12 cellular contexts compared by ENCODE assay signal in the genomic region with DNA sequence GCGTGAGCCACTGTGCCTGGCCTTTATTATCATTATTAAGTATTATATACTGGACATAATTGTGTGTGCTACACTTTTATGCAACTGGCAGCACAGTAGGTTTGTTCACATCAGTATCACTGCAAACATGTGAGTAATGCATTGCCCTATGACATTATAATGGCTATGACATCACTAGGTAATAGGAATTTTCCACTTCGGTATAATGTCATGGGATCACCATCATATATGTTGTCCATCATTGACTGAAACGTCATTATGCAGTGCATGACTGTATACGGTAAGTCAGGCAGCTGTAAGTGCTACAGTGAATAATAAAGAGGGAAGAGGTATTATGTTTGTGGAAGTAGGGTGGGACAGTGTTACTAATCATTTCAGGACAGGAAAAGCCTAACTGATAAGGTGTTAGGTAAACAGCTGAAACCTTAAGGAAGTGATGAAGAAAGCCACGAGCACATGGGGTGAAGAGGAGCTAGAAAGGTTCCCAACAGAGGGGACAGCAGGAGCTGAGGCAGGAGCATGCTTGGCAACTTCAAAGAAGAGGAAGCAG.
DNase-seq lines count a peak whose midpoint lies in the region; ATAC-seq and TF ChIP-seq lines count a peak whose summit lies in the region.
"Had no signal": no experiment of that assay in that cellular context is flagged by ENCODE, and none has a peak within 500 bp of the region (broad histone marks: within the 10 kb centered on the region; RNA-seq: fewer than 3 reads in every experiment).

No MANE protein-coding gene starts in this region.

- TF ChIP-seq CTCF in mammary epithelial cell (conservative IDR thresholded peaks at IDR 0.05 in 1 of 2, IDR thresholded peaks at IDR 0.05 in 1 of 2; ENCODE audit: extremely low read depth in 1 of 2, insufficient read depth in 1 of 2, low read depth in 1 of 2, low read length in 2 of 2) = no peak
- TF ChIP-seq CTCF in breast epithelium (IDR thresholded peaks at IDR 0.05) = no peak
- TF ChIP-seq CTCF in IMR-90 (conservative IDR thresholded peaks at IDR 0.05; ENCODE audit: low read depth, low read length) = no peak

- H4K8ac ChIP-seq in IMR-90 (ENCODE audit: low read depth in 2 of 2, low read length in 2 of 2) = no peak overlapping the region

- no peak overlapping the region for H2AK5ac ChIP-seq in IMR-90 (ENCODE audit: low read depth, low read length)

- in situ Hi-C loops in mammary epithelial cell (cut with MboI; ENCODE audit: low sequenced_read_pairs in 2 of 2) = no loop called here
- in situ Hi-C loops in IMR-90 (cut with MboI; ENCODE audit: low sequenced_read_pairs) = no loop called here

- no peak overlapping the region for H2AK9ac ChIP-seq in IMR-90 (replicated peaks; ENCODE audit: low read depth, low read length, poor library complexity)

- H3K9me3 ChIP-seq in mammary epithelial cell (replicated peaks; ENCODE audit: insufficient read depth, low read length) (no peaks in the 10 kb centered on the region), breast epithelium (no peaks in the 10 kb centered on the region), IMR-90 (ENCODE audit: control insufficient read depth, insufficient read depth, low read length) (no peaks in the 10 kb centered on the region)

- H3K36me3 ChIP-seq in mammary epithelial cell (ENCODE audit: insufficient read depth, low read length) (no peaks in the 10 kb centered on the region), breast epithelium (no peaks in the 10 kb centered on the region), IMR-90 (ENCODE audit: control insufficient read depth, insufficient read depth, low read length) (no peaks in the 10 kb centered on the region)

- BruUV-seq in mammary epithelial cell (replicated peaks; lab: Mats Ljungman, UMichigan) (no TSS peak), IMR-90 (replicated peaks; lab: Mats Ljungman, UMichigan) (no TSS peak)

- no peak for ATAC-seq in IMR-90 (ENCODE audit: low read depth)
- peak; percentile 57 for ATAC-seq in left colon
- no peak for ATAC-seq in HG03280 (IDR thresholded peaks at IDR 0.05; ENCODE audit: unreplicated experiment)
- ATAC-seq: CD8-positive, alpha-beta T cell had no signal

- H3K14ac ChIP-seq in IMR-90 (replicated peaks; ENCODE audit: low read depth, low read length) = no peak overlapping the region

- 83% methylated on average over 5 of the region's 5 CpGs for whole genome bisulfite sequencing in mammary epithelial cell (ENCODE audit: low coverage, missing lambda C conversion rate)
- WGBS in IMR-90 (ENCODE audit: extremely low coverage in 2 of 2, insufficient read length in 1 of 2), 2 experiments = no CpG with 5 or more reads among the region's 5 CpGs

- H3K4me2 ChIP-seq in mammary epithelial cell (ENCODE audit: insufficient read depth, low read depth, low read length) (no peak overlapping the region), IMR-90 (ENCODE audit: low read depth, low read length) (no peak overlapping the region)

- CTCF ChIA-PET in mammary epithelial cell (lab: Charles Lee; ENCODE audit: low non-redundant PET) = no interaction called here
- CTCF ChIA-PET in IMR-90 (lab: Yijun Ruan, JAX) = interaction anchor here (1.2 kb wide), 1 partner anchor 15 kb away, joined by 3 read pairs; no protein-coding TSS in a partner anchor

- no peak overlapping the region for H2BK15ac ChIP-seq in IMR-90 (ENCODE audit: low read depth, low read length)

- no peak overlapping the region for H3K4me3 ChIP-seq in mammary epithelial cell (replicated peaks in 1 of 3; ENCODE audit: insufficient read depth in 1 of 3, low read depth in 2 of 3, low read length in 3 of 3)
- no peak overlapping the region for H3K4me3 ChIP-seq in breast epithelium
- H3K4me3 ChIP-seq in IMR-90 (ENCODE audit: insufficient read depth, low read depth, low read length) = no peak overlapping the region

- H3K79me1 ChIP-seq in IMR-90 (ENCODE audit: low read depth in 1 of 2, low read length in 2 of 2) = no peaks in the 10 kb centered on the region; a peak in 1 of 4 replicates

- H4K91ac ChIP-seq in IMR-90 (ENCODE audit: insufficient read depth, low read depth, low read length) = no peak overlapping the region

- H2BK20ac ChIP-seq in IMR-90 (ENCODE audit: low read depth, low read length) = no peak overlapping the region

- POLR2A ChIA-PET in IMR-90 (lab: Charles Lee; ENCODE audit: unreplicated experiment) = no interaction called here

- H2BK120ac ChIP-seq in IMR-90 (ENCODE audit: low read depth, low read length) = no peak overlapping the region

- H3K9ac ChIP-seq in mammary epithelial cell (ENCODE audit: insufficient read depth, low read length) = no peak overlapping the region
- H3K9ac ChIP-seq in IMR-90 (ENCODE audit: low read depth, low read length) = no peak overlapping the region

- TF ChIP-seq RAD21 in IMR-90 (IDR thresholded peaks at IDR 0.05; ENCODE audit: low read length) = no peak

- H2BK5ac ChIP-seq in IMR-90 (ENCODE audit: low read depth, low read length, poor library complexity, severe bottlenecking) = no peak overlapping the region

- dilution Hi-C loops in mammary epithelial cell (cut with HindIII; ENCODE audit: low sequenced_read_pairs) = no loop called here
- dilution Hi-C loops in IMR-90 (cut with HindIII; ENCODE audit: low sequenced_read_pairs, unreplicated experiment) = no loop called here

- TF ChIP-seq POLR2A in breast epithelium (IDR thresholded peaks at IDR 0.05) = no peak
- TF ChIP-seq POLR2A in IMR-90 (IDR thresholded peaks at IDR 0.05; ENCODE audit: low read depth, low read length) = no peak

- no peak overlapping the region for H3K18ac ChIP-seq in IMR-90 (ENCODE audit: low read depth, low read length)

- H3K4ac ChIP-seq in IMR-90 (ENCODE audit: low read depth, low read length) = no peak overlapping the region

- H3K9me1 ChIP-seq in IMR-90 (ENCODE audit: insufficient read depth, low read length) = no peaks in the 10 kb centered on the region; the same call in 1 of the 2 replicates

- intact Hi-C loops in mammary epithelial cell (cut with micrococcal nuclease) = no loop called here
- intact Hi-C loops in breast epithelium (cut with DNase I; ENCODE audit: low total_unique reads) = no loop called here
- intact Hi-C loops in IMR-90 (cut with micrococcal nuclease) = no loop called here
- intact Hi-C loops in left colon (cut with DNase I, micrococcal nuclease) = no loop called here

- H3K56ac ChIP-seq in IMR-90 (ENCODE audit: extremely low read depth, insufficient read depth, low read length) = no peak overlapping the region

- H3K79me2 ChIP-seq in mammary epithelial cell (ENCODE audit: insufficient read depth, low read length) = no peaks in the 10 kb centered on the region

- no peak overlapping the region for H4K5ac ChIP-seq in IMR-90 (ENCODE audit: low read depth, low read length)

- no peaks in the 10 kb centered on the region for H4K20me1 ChIP-seq in mammary epithelial cell (ENCODE audit: insufficient read depth, low read length)
- H4K20me1 ChIP-seq in IMR-90 (ENCODE audit: insufficient read depth, low read length) = no peaks in the 10 kb centered on the region

- H2AFZ ChIP-seq in mammary epithelial cell (ENCODE audit: low read depth, low read length) (peak overlapping the region; percentile 34), IMR-90 (replicated peaks; ENCODE audit: low read length, poor library complexity) (peak overlapping the region; percentile 54)

- H3K4me1 ChIP-seq in mammary epithelial cell (ENCODE audit: insufficient read depth, low read length) = peaks cover 5% of the 10 kb centered on the region
- H3K4me1 ChIP-seq in breast epithelium = no peaks in the 10 kb centered on the region
- peaks cover 2% of the 10 kb centered on the region; the same call in 1 of the 2 replicates for H3K4me1 ChIP-seq in IMR-90 (ENCODE audit: control insufficient read depth, insufficient read depth, low read length)

- no peak for DNase-seq in mammary epithelial cell
- DNase-seq in breast epithelium (ENCODE audit: low spot score in 2 of 2) = no peak
- peak; percentile 3 for DNase-seq in IMR-90
- no peak for DNase-seq in left colon
- DNase-seq in H4 (ENCODE audit: low spot score) = no peak
- no peak for DNase-seq in DMS79 (lab: John Stamatoyannopoulos, UW)
- DNase-seq in mesenteric fat pad (ENCODE audit: low spot score) = no peak
- DNase-seq: CD8-positive, alpha-beta T cell; COR-L47; KG1 had no signal

- H3K27ac ChIP-seq in mammary epithelial cell (ENCODE audit: insufficient read depth, low read depth, low read length) (no peak overlapping the region), breast epithelium (no peak overlapping the region), IMR-90 (ENCODE audit: insufficient read depth, low read length) (no peak overlapping the region)
- H3K27ac ChIP-seq: 22Rv1 had no signal

- no peaks in the 10 kb centered on the region for H3K27me3 ChIP-seq in mammary epithelial cell (ENCODE audit: insufficient read depth, low read length)
- no peaks in the 10 kb centered on the region for H3K27me3 ChIP-seq in breast epithelium
- H3K27me3 ChIP-seq in IMR-90 (ENCODE audit: control insufficient read depth, insufficient read depth, low read length) = no peaks in the 10 kb centered on the region

- no peak overlapping the region; the same call in 1 of the 2 replicates for H3K23ac ChIP-seq in IMR-90 (ENCODE audit: low read depth, low read length)

TF ChIP-seq in IMR-90, 13 proteins besides CTCF, POLR2A, EP300 and RAD21 (continues in another document):
- TF ChIP-seq, protein P1, sequence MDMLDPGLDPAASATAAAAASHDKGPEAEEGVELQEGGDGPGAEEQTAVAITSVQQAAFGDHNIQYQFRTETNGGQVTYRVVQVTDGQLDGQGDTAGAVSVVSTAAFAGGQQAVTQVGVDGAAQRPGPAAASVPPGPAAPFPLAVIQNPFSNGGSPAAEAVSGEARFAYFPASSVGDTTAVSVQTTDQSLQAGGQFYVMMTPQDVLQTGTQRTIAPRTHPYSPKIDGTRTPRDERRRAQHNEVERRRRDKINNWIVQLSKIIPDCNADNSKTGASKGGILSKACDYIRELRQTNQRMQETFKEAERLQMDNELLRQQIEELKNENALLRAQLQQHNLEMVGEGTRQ (IDR thresholded peaks at IDR 0.05; ENCODE audit: low read depth, low read length) = no peak
- no peak for TF ChIP-seq BHLHE40 (IDR thresholded peaks at IDR 0.05; ENCODE audit: low read depth, low read length)
- no peak for TF ChIP-seq MXI1 (IDR thresholded peaks at IDR 0.05; ENCODE audit: borderline replicate concordance, low read depth, low read length)
- no peak for TF ChIP-seq CHD1 (IDR thresholded peaks at IDR 0.05; ENCODE audit: low read depth, low read length)
- no peak for TF ChIP-seq MAFK (IDR thresholded peaks at IDR 0.05; ENCODE audit: low read depth, low read length)
- TF ChIP-seq SMC3 (IDR thresholded peaks at IDR 0.05; ENCODE audit: low read depth, low read length) = no peak
- no peak for TF ChIP-seq NFE2L2 (IDR thresholded peaks at IDR 0.05; ENCODE audit: low read depth, low read length)
- TF ChIP-seq FOS (IDR thresholded peaks at IDR 0.05; ENCODE audit: low read depth, low read length) = no peak
- TF ChIP-seq RFX5 (IDR thresholded peaks at IDR 0.05; ENCODE audit: low read depth, low read length) = no peak
